23 cellular contexts compared by ENCODE assay signal in genomic region chr15:66586155-66586976, GRCh38. TPM values are rescaled to one million over a fixed set of nuclear protein-coding genes. Genes with fewer than 3 reads are reported as not detected.
"Had no signal": no experiment of that assay in that cellular context is flagged by ENCODE, and none has a peak within 500 bp of the region (broad histone marks: within the 10 kb centered on the region; RNA-seq: fewer than 3 reads in every experiment).

No MANE protein-coding gene starts in this region.

- ATAC-seq: activated CD4-positive, alpha-beta T cell treated with anti-CD3 and anti-CD28 coated beads for 36 hours; activated CD8-positive, alpha-beta memory T cell treated with anti-CD3 and anti-CD28 coated beads, Interleukin-2, amount 10 ng/mL, durations not matched to agents 7 days and 5 days; left ventricle myocardium superior; natural killer cell; right cardiac atrium; stimulated activated naive CD8-positive, alpha-beta T cell treated with anti-CD3 and anti-CD28 coated beads, Interleukin-15, Interleukin-2, amounts not matched to agents 100 U/mL and 50 U/mL, for 24 hours; T-helper 17 cell had no signal

- H3K4me1 ChIP-seq: prostate gland, suprapubic skin had no signal

- H3K27ac Mint-ChIP-seq: activated CD4-positive, alpha-beta memory T cell treated with anti-CD3 and anti-CD28 coated beads for 36 hours; activated CD4-positive, alpha-beta T cell treated with anti-CD3 and anti-CD28 coated beads for 36 hours; activated CD8-positive, alpha-beta memory T cell treated with anti-CD3 and anti-CD28 coated beads, Interleukin-2, amount 10 ng/mL, durations not matched to agents 7 days and 5 days; activated T-cell treated with anti-CD3 and anti-CD28 coated beads, Interleukin-2, amount 50 U/mL, for 24 hours; memory B cell; natural killer cell; T-helper 17 cell; type B pancreatic cell had no signal

- H3K4me3 ChIP-seq: dorsolateral prefrontal cortex, hepatocyte, prostate gland, smooth muscle cell, suprapubic skin had no signal

- H3K36me3 ChIP-seq: prostate gland, suprapubic skin had no signal

- H3K27ac ChIP-seq: dorsolateral prefrontal cortex, hepatocyte, prostate gland, suprapubic skin had no signal

- H3K9me3 ChIP-seq: prostate gland, suprapubic skin had no signal

- H3K36me3 Mint-ChIP-seq: activated CD4-positive, alpha-beta memory T cell treated with anti-CD3 and anti-CD28 coated beads for 36 hours; activated CD8-positive, alpha-beta memory T cell treated with anti-CD3 and anti-CD28 coated beads, Interleukin-2, amount 10 ng/mL, durations not matched to agents 7 days and 5 days; memory B cell; natural killer cell; type B pancreatic cell had no signal

- H3K4me3 Mint-ChIP-seq: activated CD4-positive, alpha-beta memory T cell treated with anti-CD3 and anti-CD28 coated beads for 36 hours; activated CD4-positive, alpha-beta T cell treated with anti-CD3 and anti-CD28 coated beads for 36 hours; activated CD8-positive, alpha-beta memory T cell treated with anti-CD3 and anti-CD28 coated beads, Interleukin-2, amount 10 ng/mL, durations not matched to agents 7 days and 5 days; activated T-cell treated with anti-CD3 and anti-CD28 coated beads, Interleukin-2, amount 50 U/mL, for 24 hours; memory B cell; natural killer cell; T-helper 17 cell; type B pancreatic cell had no signal

- DNase-seq: activated CD4-positive, alpha-beta memory T cell treated with anti-CD3 and anti-CD28 coated beads for 36 hours; activated CD4-positive, alpha-beta T cell treated with anti-CD3 and anti-CD28 coated beads for 36 hours; activated CD8-positive, alpha-beta memory T cell treated with anti-CD3 and anti-CD28 coated beads, Interleukin-2, amount 10 ng/mL, durations not matched to agents 7 days and 5 days; activated effector memory CD4-positive, alpha-beta T cell treated with Interleukin-2 at 50 U/mL for 16 hours; activated naive CD4-positive, alpha-beta T cell treated with anti-CD3 and anti-CD28 coated beads, Interleukin-2, amount 50 U/mL, for 16 hours; activated T-cell treated with anti-CD3 and anti-CD28 coated beads, Interleukin-2, amount 50 U/mL, for 24 hours; left ventricle myocardium superior; natural killer cell; occipital lobe; stimulated activated naive CD8-positive, alpha-beta T cell treated with anti-CD3 and anti-CD28 coated beads, Interleukin-15, Interleukin-2, amounts not matched to agents 100 U/mL and 50 U/mL, for 24 hours; T-helper 17 cell had no signal

- H3K9me3 Mint-ChIP-seq: activated CD4-positive, alpha-beta memory T cell treated with anti-CD3 and anti-CD28 coated beads for 36 hours; activated T-cell treated with anti-CD3 and anti-CD28 coated beads, Interleukin-2, amount 50 U/mL, for 24 hours; memory B cell; natural killer cell; type B pancreatic cell had no signal

- H3K27me3 ChIP-seq: hepatocyte had no signal

- H3K4me1 Mint-ChIP-seq: activated CD4-positive, alpha-beta T cell treated with anti-CD3 and anti-CD28 coated beads for 36 hours; memory B cell; natural killer cell; T-helper 17 cell had no signal

RNA-seq across cellular contexts. Expression of gene LCTL, which starts 20.6 kb away (rescaled TPM):
- total RNA-seq: activated CD4-positive, alpha-beta memory T cell treated with anti-CD3 and anti-CD28 coated beads for 36 hours; activated CD4-positive, alpha-beta T cell treated with anti-CD3 and anti-CD28 coated beads for 36 hours; activated CD8-positive, alpha-beta memory T cell treated with anti-CD3 and anti-CD28 coated beads, Interleukin-2, amount 10 ng/mL, durations not matched to agents 7 days and 5 days; cerebellum; hepatocyte; left ventricle myocardium superior; mucosa of gallbladder; natural killer cell; prostate gland; right cardiac atrium; T-helper 17 cell had no signal
- polyA plus RNA-seq: adipose tissue, esophagus, right cardiac atrium had no signal
